In the genomic region with DNA sequence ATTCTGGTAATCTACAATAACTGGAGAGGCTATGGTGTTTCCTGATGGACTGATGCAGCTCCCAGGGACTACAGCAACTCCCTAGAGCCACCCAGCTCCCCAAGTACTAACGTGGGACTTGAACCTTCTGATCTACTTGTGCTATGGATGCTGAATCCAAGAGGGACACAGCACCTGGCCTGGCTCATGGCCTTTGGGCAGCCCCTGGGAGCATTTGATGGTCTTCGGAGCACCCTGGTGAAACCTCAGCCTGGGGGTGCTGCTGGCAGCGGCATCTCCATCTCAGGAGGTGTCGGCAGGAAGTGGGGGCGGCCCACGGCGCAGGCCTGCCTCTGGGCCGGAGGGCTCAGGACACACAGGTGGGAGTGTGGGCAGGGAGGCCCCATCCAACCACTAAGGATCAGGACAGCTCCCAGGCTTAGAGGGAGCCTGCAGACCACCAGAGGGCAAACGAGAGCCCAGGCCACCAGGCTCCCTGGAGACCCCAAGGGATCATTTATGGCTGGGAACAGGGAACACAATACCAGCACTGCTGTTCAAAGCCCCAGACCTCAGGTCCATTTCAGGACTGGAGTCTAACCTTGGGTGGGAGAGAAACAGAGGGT, we compare ENCODE assay signal across 6 cellular contexts. TPM values are rescaled to one million over a fixed set of nuclear protein-coding genes. Genes with fewer than 3 reads are reported as not detected.
DNase-seq lines count a peak whose midpoint lies in the region; TF ChIP-seq lines count a peak whose summit lies in the region.

No MANE protein-coding gene starts in this region.

- peaks cover 21% of the 10 kb centered on the region for H3K36me3 ChIP-seq in Karpas-422 (ENCODE audit: insufficient read depth, low read length)
- H3K36me3 ChIP-seq in duodenal mucosa (ENCODE audit: control insufficient read depth in 1 of 2, insufficient read depth in 2 of 2, low read length in 2 of 2), result peaks cover 12 to 41% of the 10 kb centered on the region in 2 donors
- no peaks in the 10 kb centered on the region for H3K36me3 ChIP-seq in smooth muscle cell (ENCODE audit: low read depth)

- TF ChIP-seq CTCF in smooth muscle cell (IDR thresholded peaks at IDR 0.05; ENCODE audit: borderline replicate concordance, insufficient read depth, poor library complexity, severe bottlenecking), result peak; percentile 22

- H4K20me1 ChIP-seq in Karpas-422 (ENCODE audit: insufficient read depth, low read depth, low read length), result peaks cover 16% of the 10 kb centered on the region; the same call in 1 of the 2 replicates
- peaks cover 89% of the 10 kb centered on the region for H4K20me1 ChIP-seq in smooth muscle cell (ENCODE audit: low read depth)

- H3K9me3 ChIP-seq in Karpas-422 (ENCODE audit: low read length) (no peaks in the 10 kb centered on the region), duodenal mucosa (ENCODE audit: control insufficient read depth in 1 of 2, low read length in 2 of 2) (no peaks in the 10 kb centered on the region), smooth muscle cell (replicated peaks; ENCODE audit: low read depth) (no peaks in the 10 kb centered on the region)

- no peaks in the 10 kb centered on the region for H3K9me2 ChIP-seq in Karpas-422 (replicated peaks; ENCODE audit: insufficient read depth, low read length)

- H3K27me3 ChIP-seq in Karpas-422 (ENCODE audit: low read length) (no peaks in the 10 kb centered on the region), duodenal mucosa (ENCODE audit: control insufficient read depth in 1 of 2, insufficient read depth in 2 of 2, low read length in 2 of 2) (no peaks in the 10 kb centered on the region), smooth muscle cell (ENCODE audit: low read depth) (no peaks in the 10 kb centered on the region)

- H3K4me3 ChIP-seq in Karpas-422 (ENCODE audit: low read length) (peak overlapping the region; percentile 21; the same call in 1 of the 2 replicates), duodenal mucosa (ENCODE audit: low read depth in 1 of 2, low read length in 2 of 2) (peak overlapping the region; percentile 48 to 55), smooth muscle cell (no peak overlapping the region)

- H3F3A ChIP-seq in smooth muscle cell (ENCODE audit: low read depth), result peaks cover 33% of the 10 kb centered on the region

- peaks cover 80% of the 10 kb centered on the region for H3K4me1 ChIP-seq in Karpas-422 (ENCODE audit: low read length)
- peaks cover 69 to 74% of the 10 kb centered on the region in 2 donors for H3K4me1 ChIP-seq in duodenal mucosa (ENCODE audit: control insufficient read depth in 1 of 2, insufficient read depth in 2 of 2, low read length in 2 of 2)
- H3K4me1 ChIP-seq in smooth muscle cell (ENCODE audit: low read depth), result peaks cover 26% of the 10 kb centered on the region

- peak overlapping the region; percentile 75 for H3K27ac ChIP-seq in Karpas-422 (ENCODE audit: low read length)
- H3K27ac ChIP-seq in duodenal mucosa (ENCODE audit: low read depth, low read length), result peak overlapping the region; percentile 73
- H3K27ac ChIP-seq in smooth muscle cell (ENCODE audit: low read depth), result peak overlapping the region; percentile 88

- peak overlapping the region; percentile 30 for H3K9ac ChIP-seq in Karpas-422 (ENCODE audit: low read length)
- peak overlapping the region; percentile 10 to 44 for H3K9ac ChIP-seq in duodenal mucosa (ENCODE audit: low read depth in 1 of 2, low read length in 2 of 2)
- H3K9ac ChIP-seq in smooth muscle cell (ENCODE audit: low read depth), result peak overlapping the region; percentile 74

- H2AFZ ChIP-seq in Karpas-422 (ENCODE audit: low read length) (no peak overlapping the region), smooth muscle cell (ENCODE audit: low read depth) (no peak overlapping the region)

- DNase-seq in Karpas-422, result no peak
- DNase-seq in smooth muscle cell (lab: John Stamatoyannopoulos, UW; ENCODE audit: unreplicated experiment), result no peak
- DNase-seq in COR-L47 (lab: John Stamatoyannopoulos, UW), result no peak
- no peak for DNase-seq in superior temporal gyrus (ENCODE audit: extremely low spot score)
- DNase-seq in mucosa of gallbladder (ENCODE audit: low spot score), result no peak

- peaks cover 69% of the 10 kb centered on the region for H3K79me2 ChIP-seq in Karpas-422 (ENCODE audit: low read length)
- peaks cover 80% of the 10 kb centered on the region for H3K79me2 ChIP-seq in smooth muscle cell (ENCODE audit: low read depth)

- 81% methylated on average over 9 of the region's 9 CpGs for WGBS in smooth muscle cell (ENCODE audit: low lambda C conversion rate)

- H3K4me2 ChIP-seq in Karpas-422 (ENCODE audit: low read depth, low read length, poor library complexity, severe bottlenecking), result peak overlapping the region; percentile 50
- peak overlapping the region; percentile 58 for H3K4me2 ChIP-seq in smooth muscle cell

RNA-seq across cellular contexts. Expression of a gene that starts 8.7 kb away (rescaled TPM):
- total RNA-seq in Karpas-422 (2014; rRNA removed; shearing (Covaris generic); ENCODE audit: low replicate concordance), result 30.8 and 77.3 TPM in 2 replicates
- total RNA-seq in smooth muscle cell (30.9 and 59.8 TPM in 2 replicates), mucosa of gallbladder (85.6 TPM)
- 42.8 and 46.7 TPM in 2 replicates for polyA plus RNA-seq in smooth muscle cell

RNA-seq across cellular contexts. Expression of a gene that starts 25.2 kb away (rescaled TPM):
- 0.15 and 0.22 TPM in 2 replicates for total RNA-seq in Karpas-422 (2014; rRNA removed; shearing (Covaris generic); ENCODE audit: low replicate concordance)
- total RNA-seq in smooth muscle cell (3.0 and 4.7 TPM in 2 replicates), mucosa of gallbladder (37.1 TPM)
- polyA plus RNA-seq in smooth muscle cell, result 1.7 and 5.9 TPM in 2 replicates

RNA-seq across cellular contexts. Expression of a gene that starts 47.3 kb away (rescaled TPM):
- 16.2 and 24.6 TPM in 2 replicates for total RNA-seq in Karpas-422 (2014; rRNA removed; shearing (Covaris generic); ENCODE audit: low replicate concordance)
- total RNA-seq in smooth muscle cell, result 4.8 and 4.9 TPM in 2 replicates
- polyA plus RNA-seq in smooth muscle cell, result 6.2 and 8.6 TPM in 2 replicates
- 39.3 TPM for total RNA-seq in mucosa of gallbladder

RNA-seq across cellular contexts. Expression of a gene that starts 54.8 kb away (rescaled TPM):
- total RNA-seq in Karpas-422 (2014; rRNA removed; shearing (Covaris generic); ENCODE audit: low replicate concordance), result 1.8 and 7.5 TPM in 2 replicates
- 14.9 and 20.7 TPM in 2 replicates for total RNA-seq in smooth muscle cell
- 32.7 and 36.6 TPM in 2 replicates for polyA plus RNA-seq in smooth muscle cell
- total RNA-seq in mucosa of gallbladder, result 44.1 TPM

RNA-seq across cellular contexts. Expression of a gene that starts 59.3 kb away (rescaled TPM):
- total RNA-seq in Karpas-422 (2014; rRNA removed; shearing (Covaris generic); ENCODE audit: low replicate concordance), result 27.6 and 28.3 TPM in 2 replicates
- total RNA-seq in smooth muscle cell (10.5 and 11.6 TPM in 2 replicates), mucosa of gallbladder (34.8 TPM)
- polyA plus RNA-seq in smooth muscle cell, result 35.4 and 37.3 TPM in 2 replicates
